In the genomic region with DNA sequence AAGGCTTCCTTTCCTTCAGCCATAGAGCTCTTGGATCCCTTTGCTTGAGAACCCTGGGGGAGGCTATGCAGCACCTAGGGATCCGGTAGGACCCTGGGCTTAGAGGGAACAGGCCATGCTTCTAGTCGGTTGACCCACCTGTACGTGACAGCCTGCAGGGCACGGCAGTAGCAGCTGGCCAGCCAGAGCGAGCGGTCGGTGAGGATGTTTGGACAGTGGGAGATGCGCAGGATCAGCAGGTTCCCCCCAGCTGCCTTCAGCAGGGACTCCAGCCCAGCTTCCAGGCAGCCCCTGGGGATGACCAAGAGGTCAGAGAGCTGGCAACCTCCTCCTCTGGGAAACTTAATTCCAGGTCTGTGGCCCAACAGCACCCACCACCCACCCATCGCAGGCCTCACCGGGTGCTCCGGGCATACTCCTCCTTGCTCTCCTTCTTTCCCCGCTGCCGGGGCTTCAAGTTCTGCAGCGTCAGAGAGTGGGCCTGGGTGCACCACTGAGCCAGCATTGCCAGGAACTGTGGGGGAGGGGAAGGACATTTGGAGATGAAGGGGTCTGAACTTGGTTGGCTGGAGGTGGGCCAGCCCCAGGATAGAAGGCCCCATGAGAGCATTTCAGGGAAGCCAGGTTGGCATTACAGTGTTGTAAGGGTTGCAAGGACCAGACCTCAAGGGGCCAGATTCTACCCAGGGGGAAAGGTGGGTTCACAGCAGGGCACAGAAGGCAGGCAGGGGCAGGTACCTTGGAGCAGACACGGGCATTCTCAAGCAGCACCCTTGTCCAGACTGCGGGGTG, we compare ENCODE assay signal across 2 cellular contexts.
TF ChIP-seq lines count a peak whose summit lies in the region.

No MANE protein-coding gene starts in this region.

TF ChIP-seq in H1, 55 proteins besides CTCF, POLR2A, EP300 and RAD21:
- no peak for TF ChIP-seq POLR2AphosphoS5 (IDR thresholded peaks at IDR 0.05; ENCODE audit: low read depth, low read length)
- TF ChIP-seq ZNF274 (IDR thresholded peaks at IDR 0.05; ENCODE audit: borderline replicate concordance, extremely low read depth, low read length): no peak
- no peak for TF ChIP-seq SIRT6 (IDR thresholded peaks at IDR 0.05; ENCODE audit: low read length)
- TF ChIP-seq TCF12 (IDR thresholded peaks at IDR 0.05; ENCODE audit: low read depth, low read length): no peak
- no peak for TF ChIP-seq EGR1 (IDR thresholded peaks at IDR 0.05; ENCODE audit: borderline replicate concordance, low read depth, low read length)
- no peak for TF ChIP-seq TAF7 (optimal IDR thresholded peaks at IDR 0.05; ENCODE audit: borderline replicate concordance, low read depth, low read length)

TF ChIP-seq in WTC11, 78 proteins besides CTCF, POLR2A, EP300 and RAD21:
- TF ChIP-seq ZNF671 (CRISPR knock-in tag; IDR thresholded peaks at IDR 0.05) (no peak), ZNF219 (CRISPR knock-in tag; IDR thresholded peaks at IDR 0.05; ENCODE audit: borderline replicate concordance) (no peak), ZNF532 (CRISPR knock-in tag; IDR thresholded peaks at IDR 0.05; ENCODE audit: borderline replicate concordance) (no peak), ZNF396 (CRISPR knock-in tag; IDR thresholded peaks at IDR 0.05; ENCODE audit: borderline replicate concordance) (no peak), MLX (CRISPR knock-in tag; IDR thresholded peaks at IDR 0.05) (no peak), IRF1 (CRISPR knock-in tag; IDR thresholded peaks at IDR 0.05) (no peak), FOXK1 (CRISPR knock-in tag; IDR thresholded peaks at IDR 0.05) (no peak), HMGA2 (CRISPR knock-in tag; IDR thresholded peaks at IDR 0.05) (no peak)
TF ChIP-seq in WTC11: peak in this region for 0.
